Comparison of ENCODE assay signal across 17 cellular contexts in the genomic region with DNA sequence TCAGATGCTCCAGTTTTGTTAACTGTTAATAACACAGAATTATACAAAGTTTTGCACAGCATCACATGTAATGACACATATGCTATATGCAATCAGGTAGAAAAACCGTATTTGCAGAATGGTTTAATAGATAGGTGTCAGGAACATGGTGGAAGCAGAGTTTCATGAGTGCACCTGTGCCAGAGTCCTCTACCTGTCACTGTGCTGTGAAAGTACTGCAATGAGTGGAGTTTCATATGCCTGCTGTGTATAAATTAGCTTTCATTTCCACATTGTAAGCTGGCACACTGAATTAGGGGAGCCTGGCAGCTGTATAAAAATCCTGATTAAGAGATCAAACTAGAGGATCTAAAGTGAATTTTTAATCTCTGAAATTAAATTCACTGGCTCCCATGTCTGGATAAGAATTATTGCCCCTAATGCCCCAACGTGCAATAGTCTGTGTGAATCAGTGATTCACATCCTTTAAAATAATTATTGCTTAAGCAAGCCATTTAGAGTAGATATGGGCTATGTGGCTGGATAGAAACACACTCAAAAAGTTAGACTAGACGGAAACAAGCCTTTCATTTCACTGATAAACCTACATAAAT. TPM values are rescaled to one million over a fixed set of nuclear protein-coding genes. Genes with fewer than 3 reads are reported as not detected.
A peak's percentile ranks its signal among the peaks of the same experiment; 100 is the strongest.
DNase-seq lines count a peak whose midpoint lies in the region; ATAC-seq, FAIRE-seq and TF ChIP-seq lines count a peak whose summit lies in the region.
"Had no signal": no experiment of that assay in that cellular context is flagged by ENCODE, and none has a peak within 500 bp of the region (broad histone marks: within the 10 kb centered on the region; RNA-seq: fewer than 3 reads in every experiment).

No MANE protein-coding gene starts in this region.

- FAIRE-seq in HepG2 (lab: Jason Lieb, UNC): no peak

- H3K4me1 Mint-ChIP-seq in stimulated activated naive B cell treated with anti-CD40 and anti-IgM and Interleukin-4, amounts not matched to agents 10 μg/mL and 1 μg/mL and 100 μg/mL, for 72 hours: no peaks in the 10 kb centered on the region

- no peaks in the 10 kb centered on the region for H4K20me1 ChIP-seq in HepG2 (ENCODE audit: insufficient read depth, low read length)

- no peaks in the 10 kb centered on the region for H3K79me2 ChIP-seq in HepG2 (ENCODE audit: insufficient read depth, low read length)

- WGBS in HepG2 (ENCODE audit: low lambda C conversion rate): 100% methylated on average over 3 of the region's 3 CpGs
- WGBS in right lobe of liver (ENCODE audit: insufficient coverage, low coverage, low lambda C conversion rate, missing lambda C conversion rate): 81% methylated on average over 3 of the region's 3 CpGs
- WGBS in spleen, 5 donors: 84 to 93% (median 86%) methylated on average over 3 of the region's 3 CpGs

- TF ChIP-seq EP300 in HepG2 (IDR thresholded peaks at IDR 0.05; ENCODE audit: low read depth in 2 of 2, low read length in 2 of 2): no peak
- TF ChIP-seq EP300 in HepG2 (CRISPR knock-in tag; IDR thresholded peaks at IDR 0.05; ENCODE audit: borderline replicate concordance): no peak

- DNase-seq in HepG2 (ENCODE audit: low spot score) (no peak), right lobe of liver (no peak), T-helper 9 cell (no peak), spleen (no peak)
- no peak for DNase-seq in stimulated activated naive B cell treated with anti-CD40 and anti-IgM and Interleukin-4, amounts not matched to agents 10 μg/mL and 1 μg/mL and 100 μg/mL, for 72 hours
- DNase-seq: activated CD4-positive, alpha-beta T cell treated with anti-CD3 and anti-CD28 coated beads, Interleukin-2, amount 50 U/mL, for 1 hour; DND-41; Karpas-422; NCI-H2107; nucleus accumbens; T-cell had no signal

- intact Hi-C loops in HepG2 (cut with micrococcal nuclease; ENCODE audit: unreplicated experiment) (no loop called here), right lobe of liver (cut with DNase I) (no loop called here), spleen (cut with DNase I; ENCODE audit: low total_unique reads) (no loop called here)

- no peak overlapping the region for H3K9ac ChIP-seq in HepG2 (ENCODE audit: insufficient read depth, low read depth, low read length)

- no peaks in the 10 kb centered on the region for H3K4me1 ChIP-seq in HepG2 (ENCODE audit: insufficient read depth, low read length)
- H3K4me1 ChIP-seq in right lobe of liver: no peaks in the 10 kb centered on the region
- peaks cover 0 to 3% (median 0%) of the 10 kb centered on the region in 6 donors for H3K4me1 ChIP-seq in spleen
- H3K4me1 ChIP-seq: vagina had no signal

- TF ChIP-seq CTCF in HepG2 (CRISPR knock-in tag; IDR thresholded peaks at IDR 0.05) (no peak), right lobe of liver (IDR thresholded peaks at IDR 0.05) (no peak), spleen (IDR thresholded peaks at IDR 0.05 in 8 of 11, conservative IDR thresholded peaks at IDR 0.05 in 3 of 11) (no peak)

- no peak overlapping the region for H3K27ac ChIP-seq in HepG2 (ENCODE audit: extremely low read length, insufficient read depth, low read length)
- no peak overlapping the region for H3K27ac ChIP-seq in right lobe of liver
- H3K27ac ChIP-seq in spleen: peak overlapping the region in 1 of 8 donors; percentile 34
- H3K27ac ChIP-seq: esophagus muscularis mucosa, vagina had no signal

- no peaks in the 10 kb centered on the region for H3K27me3 Mint-ChIP-seq in stimulated activated naive B cell treated with anti-CD40 and anti-IgM and Interleukin-4, amounts not matched to agents 10 μg/mL and 1 μg/mL and 100 μg/mL, for 72 hours
- H3K27me3 Mint-ChIP-seq: T-cell had no signal

- ATAC-seq in HepG2 (no peak), right lobe of liver (no peak), GM21723 (IDR thresholded peaks at IDR 0.05; ENCODE audit: unreplicated experiment) (peak; percentile 83), HG03175 (IDR thresholded peaks at IDR 0.05; ENCODE audit: unreplicated experiment) (peak; percentile 86), HG02885 (IDR thresholded peaks at IDR 0.05; ENCODE audit: poor library complexity, unreplicated experiment) (no peak)
- ATAC-seq in stimulated activated naive B cell treated with anti-CD40 and anti-IgM and Interleukin-4, amounts not matched to agents 10 μg/mL and 1 μg/mL and 100 μg/mL, for 72 hours (replicated peaks): peak; percentile 51 to 53
- ATAC-seq: T-cell had no signal

- no peaks in the 10 kb centered on the region for H3K9me3 Mint-ChIP-seq in stimulated activated naive B cell treated with anti-CD40 and anti-IgM and Interleukin-4, amounts not matched to agents 10 μg/mL and 1 μg/mL and 100 μg/mL, for 72 hours
- H3K9me3 Mint-ChIP-seq: activated naive CD4-positive, alpha-beta T cell treated with anti-CD3 and anti-CD28 coated beads, Interleukin-2, amount 50 U/mL, for 72 hours; T-cell had no signal

- no peak overlapping the region for H3K4me2 ChIP-seq in HepG2 (ENCODE audit: low read depth, low read length)

- H3K36me3 ChIP-seq in HepG2 (replicated peaks in 1 of 2; ENCODE audit: control insufficient read depth in 1 of 2, insufficient read depth in 2 of 2, low read length in 2 of 2) (peaks cover 8 to 32% of the 10 kb centered on the region in 2 experiments; a peak in 4 of 5 replicates), right lobe of liver (peaks cover 0 to 6% (median 0%) of the 10 kb centered on the region in 4 donors), spleen (peaks cover 0 to 63% (median 15%) of the 10 kb centered on the region in 6 donors)

- H2AFZ ChIP-seq in HepG2 (ENCODE audit: low read length): no peak overlapping the region

- peaks cover 14 to 44% of the 10 kb centered on the region in 2 donors for H3K36me3 Mint-ChIP-seq in stimulated activated naive B cell treated with anti-CD40 and anti-IgM and Interleukin-4, amounts not matched to agents 10 μg/mL and 1 μg/mL and 100 μg/mL, for 72 hours

- CTCF ChIA-PET in HepG2 (lab: Yijun Ruan, JAX; ENCODE audit: low intra/inter-chr PET ratio, low total read pairs): no interaction called here

- H3K4me3 Mint-ChIP-seq in stimulated activated naive B cell treated with anti-CD40 and anti-IgM and Interleukin-4, amounts not matched to agents 10 μg/mL and 1 μg/mL and 100 μg/mL, for 72 hours: no peak overlapping the region
- H3K4me3 Mint-ChIP-seq: T-cell had no signal

- H3K27me3 ChIP-seq in HepG2 (ENCODE audit: control insufficient read depth in 1 of 2, insufficient read depth in 2 of 2, low read length in 2 of 2): no peaks in the 10 kb centered on the region
- H3K27me3 ChIP-seq in right lobe of liver: no peaks in the 10 kb centered on the region
- no peaks in the 10 kb centered on the region for H3K27me3 ChIP-seq in spleen (replicated peaks in 1 of 7)
- H3K27me3 ChIP-seq: esophagus muscularis mucosa, vagina had no signal

- H3K9me3 ChIP-seq in HepG2 (ENCODE audit: low read length) (no peaks in the 10 kb centered on the region), right lobe of liver (no peaks in the 10 kb centered on the region), spleen (no peaks in the 10 kb centered on the region)
- H3K9me3 ChIP-seq: esophagus muscularis mucosa, vagina had no signal

- in situ Hi-C loops in HepG2 (cut with HindIII; ENCODE audit: extremely low pct_ligation_motif_present, low pct_unique_long_range_greater_than_20kb): no loop called here

- no peak for TF ChIP-seq POLR2A in HepG2 (IDR thresholded peaks at IDR 0.05; ENCODE audit: insufficient read depth in 1 of 2, low read depth in 2 of 2, low read length in 2 of 2)
- no peak for TF ChIP-seq POLR2A in right lobe of liver (IDR thresholded peaks at IDR 0.05)
- no peak for TF ChIP-seq POLR2A in spleen (IDR thresholded peaks at IDR 0.05)

- POLR2A ChIA-PET in HepG2 (lab: Yijun Ruan, JAX): no interaction called here

- H3K4me3 ChIP-seq in HepG2 (replicated peaks in 1 of 3; ENCODE audit: insufficient read depth in 1 of 3, low read depth in 2 of 3, low read length in 3 of 3) (no peak overlapping the region), right lobe of liver (no peak overlapping the region), spleen (no peak overlapping the region)
- H3K4me3 ChIP-seq: esophagus muscularis mucosa, vagina had no signal

- BruUV-seq in HepG2 (replicated peaks; lab: Mats Ljungman, UMichigan): TSS peak; percentile 25

- TF ChIP-seq RAD21 in HepG2 (CRISPR knock-in tag; IDR thresholded peaks at IDR 0.05): no peak

- no peak overlapping the region for H3K27ac Mint-ChIP-seq in stimulated activated naive B cell treated with anti-CD40 and anti-IgM and Interleukin-4, amounts not matched to agents 10 μg/mL and 1 μg/mL and 100 μg/mL, for 72 hours

TF ChIP-seq in HepG2, 621 proteins besides CTCF, POLR2A, EP300 and RAD21:
- TF ChIP-seq ZNF746 (CRISPR knock-in tag; IDR thresholded peaks at IDR 0.05) (no peak), ETV5 (CRISPR knock-in tag; IDR thresholded peaks at IDR 0.05; ENCODE audit: borderline replicate concordance) (no peak), ZBTB21 (CRISPR knock-in tag; IDR thresholded peaks at IDR 0.05) (no peak), ZNF230 (CRISPR knock-in tag; IDR thresholded peaks at IDR 0.05) (no peak)

RNA-seq across cellular contexts. Expression of a gene that starts 8.5 kb away (rescaled TPM):
- total RNA-seq in HepG2 (2016; rRNA removed; fragmentation: Illumina TruSeq; extraction: Trizol): 16.1 and 23.5 TPM in 2 replicates
- total RNA-seq in HepG2 (2016; cell fraction: cytosol; rRNA removed; fragmentation: Illumina TruSeq; extraction: Trizol; ENCODE audit: low read depth): 10.4 and 11.3 TPM in 2 replicates
- 17.2 and 23.4 TPM in 2 replicates for total RNA-seq in HepG2 (2016; cell fraction: insoluble cytoplasmic fraction; rRNA removed; fragmentation: Illumina TruSeq; extraction: Trizol)
- total RNA-seq in HepG2 (2016; cell fraction: membrane; rRNA removed; fragmentation: Illumina TruSeq; extraction: Trizol): 11.2 and 13.3 TPM in 2 replicates
- 5.8 and 7.0 TPM in 2 replicates for total RNA-seq in HepG2 (2016; cell fraction: nucleus; rRNA removed; fragmentation: Illumina TruSeq; extraction: Trizol)
- 4.9 and 6.0 TPM in 2 replicates for polyA plus RNA-seq in HepG2 (2011; rRNA removed)
- polyA plus RNA-seq in HepG2 (2011; cell fraction: cytosol; rRNA removed): 3.7 and 5.7 TPM in 2 replicates
- polyA plus RNA-seq in HepG2 (2011; cell fraction: nucleus; rRNA removed): 2.5 and 3.8 TPM in 2 replicates
- polyA plus RNA-seq in HepG2 (2012): 8.9 and 9.5 TPM in 2 replicates
- 9.6 and 10.7 TPM in 2 replicates for polyA plus RNA-seq in HepG2 (2016; cell fraction: cytosol; fragmentation: Illumina TruSeq; extraction: Trizol; ENCODE audit: low read depth)
- 28.0 and 28.9 TPM in 2 replicates for polyA plus RNA-seq in HepG2 (2016; cell fraction: insoluble cytoplasmic fraction; fragmentation: Illumina TruSeq; extraction: Trizol; ENCODE audit: low read depth)
- polyA plus RNA-seq in HepG2 (2016; cell fraction: membrane; fragmentation: Illumina TruSeq; extraction: Trizol; ENCODE audit: low read depth): 10.6 and 13.7 TPM in 2 replicates
- polyA plus RNA-seq in HepG2 (2016; cell fraction: nucleus; fragmentation: Illumina TruSeq; extraction: Trizol; ENCODE audit: insufficient read depth, low read depth): 10.0 and 13.0 TPM in 2 replicates
- polyA minus RNA-seq in HepG2 (2011; rRNA and poly(A)+ RNA removed; ENCODE audit: low replicate concordance): 1.2 and 2.8 TPM in 2 replicates
- polyA minus RNA-seq in HepG2 (2011; cell fraction: cytosol; rRNA and poly(A)+ RNA removed): 1.6 and 4.0 TPM in 2 replicates
- polyA minus RNA-seq in HepG2 (2011; cell fraction: nucleus; rRNA and poly(A)+ RNA removed): 5.5 and 6.7 TPM in 2 replicates
- total RNA-seq in right lobe of liver: 10 to 100 TPM in 1 of 6 experiments, 1 to 10 TPM in 5; 5.5 to 10.3 (median 6.3) TPM
- 1 to 10 TPM; 3.8 to 8.9 (median 7.0) TPM for total RNA-seq in spleen
- 10 to 100 TPM in 1 of 3 donors, 1 to 10 TPM in 2; 5.7 to 10.1 (median 8.0) TPM for polyA plus RNA-seq in spleen

Comparison
In these comparisons a context has a peak if more than half of its experiments do, and no peak if none do; other contexts are left out.
1. ATAC-seq: peak in GM21723 (single experiment), HG03175 (single experiment) and stimulated activated naive B cell treated with anti-CD40 and anti-IgM and Interleukin-4, amounts not matched to agents 10 μg/mL and 1 μg/mL and 100 μg/mL, for 72 hours (2 of 2); none in HepG2 (single experiment), right lobe of liver (0 of 4) and HG02885 (single experiment).